Comparison of ENCODE assay signal across 8 cellular contexts in genomic region chr6:34696189-34696738, GRCh38. TPM values are rescaled to one million over a fixed set of nuclear protein-coding genes. Genes with fewer than 3 reads are reported as not detected.
A peak's percentile ranks its signal among the peaks of the same experiment; 100 is the strongest.
DNase-seq lines count a peak whose midpoint lies in the region; ATAC-seq and TF ChIP-seq lines count a peak whose summit lies in the region.

No MANE protein-coding gene starts in this region.

- H3K36me3 Mint-ChIP-seq in activated CD4-positive, alpha-beta T cell treated with anti-CD3 and anti-CD28 coated beads for 36 hours (ENCODE audit: low read depth) = peaks cover 11% of the 10 kb centered on the region

- TF ChIP-seq CTCF in PC-3 (conservative IDR thresholded peaks at IDR 0.05; ENCODE audit: low read depth, low read length) (no peak), upper lobe of right lung (IDR thresholded peaks at IDR 0.05) (no peak)

- no TSS peak for BruUV-seq in PC-3 (replicated peaks; lab: Mats Ljungman, UMichigan)

- H3K9me3 ChIP-seq in PC-3 (ENCODE audit: low read length) = no peaks in the 10 kb centered on the region
- H3K9me3 ChIP-seq in duodenal mucosa (ENCODE audit: control insufficient read depth in 1 of 2, low read length in 2 of 2) = no peaks in the 10 kb centered on the region
- no peaks in the 10 kb centered on the region for H3K9me3 ChIP-seq in upper lobe of right lung

- H4K20me1 ChIP-seq in PC-3 (ENCODE audit: low read length) = 0 out of 2 replicates have a peak, but pooled peaks cover 8% of the 10 kb centered on the region

- peak overlapping the region; percentile 82 for H2AFZ ChIP-seq in PC-3 (ENCODE audit: low read length)

- peaks cover 53% of the 10 kb centered on the region for H3K79me2 ChIP-seq in PC-3 (ENCODE audit: low read length)

- peak overlapping the region; percentile 69 for H3K27ac Mint-ChIP-seq in activated CD4-positive, alpha-beta T cell treated with anti-CD3 and anti-CD28 coated beads for 36 hours

- no peaks in the 10 kb centered on the region for H3K27me3 Mint-ChIP-seq in activated CD4-positive, alpha-beta T cell treated with anti-CD3 and anti-CD28 coated beads for 36 hours

- H3K4me3 ChIP-seq in PC-3 (ENCODE audit: low read length) (peak overlapping the region; percentile 87), duodenal mucosa (ENCODE audit: low read depth in 1 of 2, low read length in 2 of 2) (peak overlapping the region; percentile 92 to 97), upper lobe of right lung (peak overlapping the region; percentile 98)

- H3K27me3 ChIP-seq in PC-3 (ENCODE audit: low read length) = no peaks in the 10 kb centered on the region
- no peaks in the 10 kb centered on the region for H3K27me3 ChIP-seq in duodenal mucosa (ENCODE audit: control insufficient read depth in 1 of 2, insufficient read depth in 2 of 2, low read length in 2 of 2)
- no peaks in the 10 kb centered on the region for H3K27me3 ChIP-seq in upper lobe of right lung

- POLR2A ChIA-PET in activated CD4-positive, alpha-beta T cell treated with anti-CD3 and anti-CD28 coated beads for 36 hours (lab: Charles Lee) = interaction anchor here (0.6 to 1.3 kb wide), 7 partner anchors 11 to 1724 kb away, joined by 3 to 11 read pairs (median 3); partner anchors contain the start of gene SNRPC
- POLR2A ChIA-PET in PC-3 (lab: Charles Lee; ENCODE audit: unreplicated experiment) = interaction anchor here (0.6 to 1.2 kb wide), 2 partner anchors 50 to 85 kb away, joined by 4 read pairs; no protein-coding TSS in a partner anchor

- H3K9ac ChIP-seq in PC-3 (ENCODE audit: low read length) (peak overlapping the region; percentile 89), duodenal mucosa (ENCODE audit: low read depth in 1 of 2, low read length in 2 of 2) (peak overlapping the region; percentile 96 to 99)

- H3K9me3 Mint-ChIP-seq in activated CD4-positive, alpha-beta T cell treated with anti-CD3 and anti-CD28 coated beads for 36 hours (ENCODE audit: low read depth) = no peaks in the 10 kb centered on the region

- H3K4me2 ChIP-seq in PC-3 (ENCODE audit: low read length) = peak overlapping the region; percentile 96

- H3K27ac ChIP-seq in PC-3 (ENCODE audit: low read length) = peak overlapping the region; percentile 8; the same call in 1 of the 2 replicates
- peak overlapping the region; percentile 87 for H3K27ac ChIP-seq in duodenal mucosa (ENCODE audit: low read depth, low read length)
- H3K27ac ChIP-seq in upper lobe of right lung = peak overlapping the region; percentile 96

- no peak for DNase-seq in activated CD4-positive, alpha-beta T cell treated with anti-CD3 and anti-CD28 coated beads for 36 hours
- no peak for DNase-seq in activated CD4-positive, alpha-beta T cell treated with anti-CD3 and anti-CD28 coated beads for 48 hours
- DNase-seq in PC-3 (peak; percentile 24), midbrain (lab: John Stamatoyannopoulos, UW) (peak; percentile 47), upper lobe of right lung (peak; percentile 85)

- CTCF ChIA-PET in activated CD4-positive, alpha-beta T cell treated with anti-CD3 and anti-CD28 coated beads for 36 hours (lab: Charles Lee) = interaction anchor here (0.5 to 1.5 kb wide), 6 partner anchors 14 to 562 kb away, joined by 3 to 7 read pairs (median 3); partner anchors contain the start of gene GRM4
- CTCF ChIA-PET in PC-3 (lab: Charles Lee) = no interaction called here

- H3F3A ChIP-seq in PC-3 (ENCODE audit: low read length, unreplicated experiment) = no peaks in the 10 kb centered on the region

- H3K4me1 ChIP-seq in PC-3 (ENCODE audit: insufficient read depth, low read length) = peaks cover 21% of the 10 kb centered on the region
- peaks cover 16 to 25% of the 10 kb centered on the region in 2 donors for H3K4me1 ChIP-seq in duodenal mucosa (ENCODE audit: control insufficient read depth in 1 of 2, insufficient read depth in 2 of 2, low read length in 2 of 2)
- peaks cover 16% of the 10 kb centered on the region for H3K4me1 ChIP-seq in upper lobe of right lung

- intact Hi-C loops in activated CD4-positive, alpha-beta T cell treated with anti-CD3 and anti-CD28 coated beads for 36 hours (cut with DNase I, micrococcal nuclease) = loop anchor here (1.0 to 10.0 kb wide), 14 partner anchors 23 to 1491 kb away; partner anchors contain the start of genes SNRPC (in 2 of the 2), ANKS1A (in 1 of the 2), BLTP3A (in 1 of the 2) and HMGA1 (in 1 of the 2)
- intact Hi-C loops in PC-3 (cut with micrococcal nuclease) (no loop called here), upper lobe of right lung (cut with DNase I) (no loop called here)

- H3K9me2 ChIP-seq in PC-3 (replicated peaks; ENCODE audit: low read length) = no peaks in the 10 kb centered on the region

- peaks cover 50% of the 10 kb centered on the region for H3K4me1 Mint-ChIP-seq in activated CD4-positive, alpha-beta T cell treated with anti-CD3 and anti-CD28 coated beads for 36 hours

- peak overlapping the region; percentile 92 for H3K4me3 Mint-ChIP-seq in activated CD4-positive, alpha-beta T cell treated with anti-CD3 and anti-CD28 coated beads for 36 hours

- peak; percentile 21 for ATAC-seq in activated CD4-positive, alpha-beta T cell treated with anti-CD3 and anti-CD28 coated beads for 36 hours
- peak; percentile 25 for ATAC-seq in HG02759 (IDR thresholded peaks at IDR 0.05; ENCODE audit: unreplicated experiment)
- ATAC-seq in PC-3 = peak; percentile 61
- peak; percentile 74 for ATAC-seq in upper lobe of right lung
- no peak for ATAC-seq in GM21381 (IDR thresholded peaks at IDR 0.05; ENCODE audit: unreplicated experiment)

- H3K36me3 ChIP-seq in PC-3 (ENCODE audit: low read depth, low read length) = 0 out of 2 replicates have a peak, but pooled peaks cover 3% of the 10 kb centered on the region
- no peaks in the 10 kb centered on the region for H3K36me3 ChIP-seq in duodenal mucosa (ENCODE audit: control insufficient read depth in 1 of 2, insufficient read depth in 2 of 2, low read length in 2 of 2)
- no peaks in the 10 kb centered on the region for H3K36me3 ChIP-seq in upper lobe of right lung

RNA-seq across cellular contexts. Expression of gene ILRUN, which starts 0.3 kb away (rescaled TPM):
- 10 to 100 TPM; 56.2 to 66.9 TPM for total RNA-seq in activated CD4-positive, alpha-beta T cell treated with anti-CD3 and anti-CD28 coated beads for 36 hours
- total RNA-seq in PC-3 (2014; rRNA removed) = 54.8 and 59.5 TPM in 2 replicates
- 101 TPM for total RNA-seq in upper lobe of right lung

Comparison
In these comparisons a context has a peak if more than half of its experiments do, and no peak if none do; other contexts are left out.
1. DNase-seq: peak in PC-3 (single experiment), midbrain (single experiment) and upper lobe of right lung (single experiment); none in activated CD4-positive, alpha-beta T cell treated with anti-CD3 and anti-CD28 coated beads for 36 hours (single experiment) and activated CD4-positive, alpha-beta T cell treated with anti-CD3 and anti-CD28 coated beads for 48 hours (single experiment).
2. H3K27ac ChIP-seq: peak in every context shown above with its lines; median percentile 96 in upper lobe of right lung; 87 in duodenal mucosa; 8 in PC-3.
3. intact Hi-C loops: an anchor here in activated CD4-positive, alpha-beta T cell treated with anti-CD3 and anti-CD28 coated beads for 36 hours (1.0 to 10.0 kb wide); none called in PC-3 and upper lobe of right lung.
4. Peak in every context shown above with its lines, with median percentiles within 50 percentile points of each other: H3K4me3 ChIP-seq.